Comparison of ENCODE assay signal across 1 cellular context in genomic region chr6:25524542-25524941, GRCh38.
TF ChIP-seq lines count a peak whose summit lies in the region.

No MANE protein-coding gene starts in this region.

TF ChIP-seq in GM23338, 12 proteins besides CTCF, POLR2A, EP300 and RAD21 (continued from another document):
- TF ChIP-seq ZNF462 (CRISPR knock-in tag; IDR thresholded peaks at IDR 0.05) (no peak), STAT1 (IDR thresholded peaks at IDR 0.05; ENCODE audit: unreplicated experiment) (no peak), ZNF114 (CRISPR knock-in tag; IDR thresholded peaks at IDR 0.05) (no peak), POLR2AphosphoS5 (IDR thresholded peaks at IDR 0.05; ENCODE audit: low read depth) (no peak), EZH2 (IDR thresholded peaks at IDR 0.05; ENCODE audit: low read depth, unreplicated experiment) (no peak), JUNB (IDR thresholded peaks at IDR 0.05; ENCODE audit: unreplicated experiment) (no peak), ETS1 (IDR thresholded peaks at IDR 0.05) (no peak), EZH2phosphoT487 (IDR thresholded peaks at IDR 0.05; ENCODE audit: unreplicated experiment) (no peak)
- TF ChIP-seq, protein P1, sequence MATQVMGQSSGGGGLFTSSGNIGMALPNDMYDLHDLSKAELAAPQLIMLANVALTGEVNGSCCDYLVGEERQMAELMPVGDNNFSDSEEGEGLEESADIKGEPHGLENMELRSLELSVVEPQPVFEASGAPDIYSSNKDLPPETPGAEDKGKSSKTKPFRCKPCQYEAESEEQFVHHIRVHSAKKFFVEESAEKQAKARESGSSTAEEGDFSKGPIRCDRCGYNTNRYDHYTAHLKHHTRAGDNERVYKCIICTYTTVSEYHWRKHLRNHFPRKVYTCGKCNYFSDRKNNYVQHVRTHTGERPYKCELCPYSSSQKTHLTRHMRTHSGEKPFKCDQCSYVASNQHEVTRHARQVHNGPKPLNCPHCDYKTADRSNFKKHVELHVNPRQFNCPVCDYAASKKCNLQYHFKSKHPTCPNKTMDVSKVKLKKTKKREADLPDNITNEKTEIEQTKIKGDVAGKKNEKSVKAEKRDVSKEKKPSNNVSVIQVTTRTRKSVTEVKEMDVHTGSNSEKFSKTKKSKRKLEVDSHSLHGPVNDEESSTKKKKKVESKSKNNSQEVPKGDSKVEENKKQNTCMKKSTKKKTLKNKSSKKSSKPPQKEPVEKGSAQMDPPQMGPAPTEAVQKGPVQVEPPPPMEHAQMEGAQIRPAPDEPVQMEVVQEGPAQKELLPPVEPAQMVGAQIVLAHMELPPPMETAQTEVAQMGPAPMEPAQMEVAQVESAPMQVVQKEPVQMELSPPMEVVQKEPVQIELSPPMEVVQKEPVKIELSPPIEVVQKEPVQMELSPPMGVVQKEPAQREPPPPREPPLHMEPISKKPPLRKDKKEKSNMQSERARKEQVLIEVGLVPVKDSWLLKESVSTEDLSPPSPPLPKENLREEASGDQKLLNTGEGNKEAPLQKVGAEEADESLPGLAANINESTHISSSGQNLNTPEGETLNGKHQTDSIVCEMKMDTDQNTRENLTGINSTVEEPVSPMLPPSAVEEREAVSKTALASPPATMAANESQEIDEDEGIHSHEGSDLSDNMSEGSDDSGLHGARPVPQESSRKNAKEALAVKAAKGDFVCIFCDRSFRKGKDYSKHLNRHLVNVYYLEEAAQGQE (IDR thresholded peaks at IDR 0.05; ENCODE audit: unreplicated experiment): no peak
